ENCODE assay signal across 8 cellular contexts in the genomic region with DNA sequence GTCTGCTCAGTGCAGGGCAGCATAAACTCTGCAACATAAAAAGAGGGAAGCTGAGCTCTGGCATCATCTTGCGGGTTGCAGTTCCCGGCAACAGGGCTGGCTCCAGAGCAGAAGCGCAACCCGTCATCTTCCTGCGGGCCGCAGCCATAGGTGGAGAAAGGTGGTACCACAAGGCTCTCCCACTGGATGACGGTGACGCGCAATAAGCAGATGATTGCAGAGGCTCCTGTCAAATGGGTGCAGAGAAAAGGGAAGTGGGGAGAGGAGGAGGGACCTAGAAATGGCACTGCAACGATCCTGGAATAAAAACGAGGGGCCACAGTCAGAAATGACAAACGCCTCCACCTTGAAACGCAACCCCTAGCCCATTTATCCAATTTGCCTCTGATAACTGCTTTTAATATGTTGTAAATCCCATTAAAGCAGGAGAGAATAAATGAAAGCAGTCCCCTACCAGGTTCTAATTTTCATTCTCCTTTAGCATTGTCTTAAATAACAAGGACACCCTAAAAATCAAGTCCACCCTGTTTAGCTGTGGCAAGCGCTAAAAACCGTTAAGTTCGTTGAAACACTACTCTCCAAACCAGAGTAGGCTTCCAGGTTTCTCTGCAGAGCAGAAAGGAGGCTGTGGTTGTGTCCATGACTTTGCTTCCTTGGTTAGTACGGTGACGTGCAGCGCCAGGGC. TPM values are rescaled to one million over a fixed set of nuclear protein-coding genes. Genes with fewer than 3 reads are reported as not detected.
DNase-seq lines count a peak whose midpoint lies in the region; ATAC-seq and TF ChIP-seq lines count a peak whose summit lies in the region.

No MANE protein-coding gene starts in this region.

- peaks cover 3% of the 10 kb centered on the region for H3K27me3 Mint-ChIP-seq in activated CD4-positive, alpha-beta memory T cell treated with anti-CD3 and anti-CD28 coated beads, Interleukin-2, amount 10 ng/mL, durations not matched to agents 7 days and 5 days

- H3K4me3 ChIP-seq in ovary: peak overlapping the region; percentile 50

- no peaks in the 10 kb centered on the region for H3K9me3 ChIP-seq in ovary

- H3K9me3 Mint-ChIP-seq in activated CD4-positive, alpha-beta memory T cell treated with anti-CD3 and anti-CD28 coated beads, Interleukin-2, amount 10 ng/mL, durations not matched to agents 7 days and 5 days: no peaks in the 10 kb centered on the region

- H3K27ac Mint-ChIP-seq in activated CD4-positive, alpha-beta memory T cell treated with anti-CD3 and anti-CD28 coated beads, Interleukin-2, amount 10 ng/mL, durations not matched to agents 7 days and 5 days: peak overlapping the region; percentile 55

- TF ChIP-seq CTCF in ovary (IDR thresholded peaks at IDR 0.05): no peak

- H3K4me3 Mint-ChIP-seq in activated CD4-positive, alpha-beta memory T cell treated with anti-CD3 and anti-CD28 coated beads, Interleukin-2, amount 10 ng/mL, durations not matched to agents 7 days and 5 days: peak overlapping the region; percentile 17

- peaks cover 1% of the 10 kb centered on the region for H3K4me1 ChIP-seq in ovary (ENCODE audit: insufficient read depth)

- POLR2A ChIA-PET in activated CD4-positive, alpha-beta memory T cell treated with anti-CD3 and anti-CD28 coated beads, Interleukin-2, amount 10 ng/mL, durations not matched to agents 7 days and 5 days (lab: Charles Lee): interaction anchor here (0.7 to 5.0 kb wide), 8 partner anchors 30 to 382 kb away, joined by 3 to 49 read pairs (median 4); a partner anchor contains a TSS

- CTCF ChIA-PET in activated CD4-positive, alpha-beta memory T cell treated with anti-CD3 and anti-CD28 coated beads, Interleukin-2, amount 10 ng/mL, durations not matched to agents 7 days and 5 days (lab: Charles Lee): interaction anchor here (0.7 to 1.8 kb wide), 5 partner anchors 10 to 512 kb away, joined by 3 to 26 read pairs (median 5); a partner anchor contains a TSS

- H3K27me3 ChIP-seq in ovary: no peaks in the 10 kb centered on the region

- no peaks in the 10 kb centered on the region for H3K36me3 Mint-ChIP-seq in activated CD4-positive, alpha-beta memory T cell treated with anti-CD3 and anti-CD28 coated beads, Interleukin-2, amount 10 ng/mL, durations not matched to agents 7 days and 5 days (ENCODE audit: low read depth)

- intact Hi-C loops in ovary (cut with DNase I): loop anchor here (2.0 to 10.0 kb wide), 7 partner anchors 42 to 169 kb away; a partner anchor contains a TSS

- 69 to 74% (median 70%) methylated on average over 19 of the region's 19 CpGs for WGBS in ovary, 3 donors

- TF ChIP-seq POLR2A in GM15510 (IDR thresholded peaks at IDR 0.05; ENCODE audit: borderline replicate concordance, extremely low read depth, insufficient read length) (peak; percentile 37), ovary (IDR thresholded peaks at IDR 0.05) (no peak)

- H3K36me3 ChIP-seq in ovary: no peaks in the 10 kb centered on the region

- H3K27ac ChIP-seq in ovary: peak overlapping the region; percentile 81 to 95

- no peak for TF ChIP-seq EP300 in ovary (IDR thresholded peaks at IDR 0.05)

- peaks cover 25% of the 10 kb centered on the region for H3K4me1 Mint-ChIP-seq in activated CD4-positive, alpha-beta memory T cell treated with anti-CD3 and anti-CD28 coated beads, Interleukin-2, amount 10 ng/mL, durations not matched to agents 7 days and 5 days

- DNase-seq in NCI-H2029 treated with DMSO at 0.1 percent for 48 hours (lab: John Stamatoyannopoulos, UW) (peak; percentile 65), globus pallidus (ENCODE audit: low spot score) (peak; percentile 83), ovary (peak in 4 of 5 donors; percentile 23 to 58 (median 48)), iPS-NIHi11 (ENCODE audit: low spot score) (no peak)
- DNase-seq in activated CD4-positive, alpha-beta memory T cell treated with anti-CD3 and anti-CD28 coated beads, Interleukin-2, amount 10 ng/mL, durations not matched to agents 7 days and 5 days: no peak

- ATAC-seq in GM18519 (IDR thresholded peaks at IDR 0.05; ENCODE audit: low FRiP score, unreplicated experiment) (no peak), HG02973 (IDR thresholded peaks at IDR 0.05; ENCODE audit: unreplicated experiment) (no peak)

RNA-seq across cellular contexts. Expression of a gene that starts 30.9 kb away (rescaled TPM):
- 100 to 1,000 TPM; 250 to 262 TPM for total RNA-seq in activated CD4-positive, alpha-beta memory T cell treated with anti-CD3 and anti-CD28 coated beads, Interleukin-2, amount 10 ng/mL, durations not matched to agents 7 days and 5 days
- 100 to 1,000 TPM in 4 of 7 donors, 10 to 100 TPM in 3; 51.9 to 122 (median 101) TPM for total RNA-seq in ovary
- 100 to 1,000 TPM in 1 of 2 donors, 10 to 100 TPM in 1; 81.0 to 179 TPM for polyA plus RNA-seq in ovary

RNA-seq across cellular contexts. Expression of a gene that starts 45.1 kb away (rescaled TPM):
- total RNA-seq in activated CD4-positive, alpha-beta memory T cell treated with anti-CD3 and anti-CD28 coated beads, Interleukin-2, amount 10 ng/mL, durations not matched to agents 7 days and 5 days: 100 to 1,000 TPM; 106 to 109 TPM
- 100 to 1,000 TPM; 140 to 247 (median 184) TPM for total RNA-seq in ovary
- 100 to 1,000 TPM; 214 to 535 TPM for polyA plus RNA-seq in ovary

Comparison
In these comparisons a context has a peak if more than half of its experiments do, and no peak if none do; other contexts are left out.
1. DNase-seq: peak in NCI-H2029 treated with DMSO at 0.1 percent for 48 hours (single experiment), globus pallidus (single experiment) and ovary (4 of 5); none in activated CD4-positive, alpha-beta memory T cell treated with anti-CD3 and anti-CD28 coated beads, Interleukin-2, amount 10 ng/mL, durations not matched to agents 7 days and 5 days (single experiment) and iPS-NIHi11 (single experiment).